ENCODE assay signal across 21 cellular contexts in genomic region chr15:58040117-58040516, GRCh38. TPM values are rescaled to one million over a fixed set of nuclear protein-coding genes. Genes with fewer than 3 reads are reported as not detected.
A peak's percentile ranks its signal among the peaks of the same experiment; 100 is the strongest.
DNase-seq lines count a peak whose midpoint lies in the region; ATAC-seq, FAIRE-seq and TF ChIP-seq lines count a peak whose summit lies in the region.
"Had no signal": no experiment of that assay in that cellular context is flagged by ENCODE, and none has a peak within 500 bp of the region (broad histone marks: within the 10 kb centered on the region; RNA-seq: fewer than 3 reads in every experiment).

No MANE protein-coding gene starts in this region.

- H3K9me1 ChIP-seq in K562 (ENCODE audit: control insufficient read depth, insufficient read depth, low read length), result no peaks in the 10 kb centered on the region

- FAIRE-seq in K562 (lab: Jason Lieb, UNC), result no peak
- FAIRE-seq: G401.6, HTR-8/SVneo had no signal

- H3K9ac ChIP-seq in K562 (ENCODE audit: insufficient read depth in 1 of 2, low read depth in 2 of 2, low read length in 2 of 2), result no peak overlapping the region
- H3K9ac ChIP-seq: GM23248 had no signal

- H2AFZ ChIP-seq in K562 (ENCODE audit: low read depth, low read length), result no peak overlapping the region
- H2AFZ ChIP-seq: GM23248 had no signal

- H3K9me3 ChIP-seq in breast epithelium, result no peaks in the 10 kb centered on the region
- no peaks in the 10 kb centered on the region for H3K9me3 ChIP-seq in K562 (replicated peaks; ENCODE audit: control insufficient read depth, insufficient read depth, low read depth, low read length)
- no peaks in the 10 kb centered on the region for H3K9me3 ChIP-seq in right atrium auricular region

- H3K9me3 Mint-ChIP-seq in MCF 10A (ENCODE audit: unreplicated experiment), result no peaks in the 10 kb centered on the region
- H3K9me3 Mint-ChIP-seq in activated T-cell treated with anti-CD3 and anti-CD28 coated beads, Interleukin-2, amount 50 U/mL, for 4 hours, result no peaks in the 10 kb centered on the region

- H3K27ac ChIP-seq in breast epithelium (no peak overlapping the region), K562 (ENCODE audit: extremely low read depth, low read depth, low read length) (peak overlapping the region; percentile 39; the same call in 1 of the 3 replicates), right atrium auricular region (no peak overlapping the region)
- H3K27ac ChIP-seq: C4-2B, GM23248, SK-N-MC had no signal

- CTCF ChIA-PET in MCF 10A (lab: Yijun Ruan, JAX), result interaction anchor here (0.7 to 9.0 kb wide), 4 partner anchors 19 to 174 kb away, joined by 3 to 72 read pairs (median 3); partner anchors contain the start of gene ALDH1A2
- CTCF ChIA-PET in K562 (lab: Yijun Ruan, JAX; ENCODE audit: low intra/inter-chr PET ratio), result no interaction called here

- H3K36me3 Mint-ChIP-seq in MCF 10A (ENCODE audit: insufficient read depth, unreplicated experiment), result no peaks in the 10 kb centered on the region
- no peaks in the 10 kb centered on the region for H3K36me3 Mint-ChIP-seq in activated T-cell treated with anti-CD3 and anti-CD28 coated beads, Interleukin-2, amount 50 U/mL, for 4 hours (ENCODE audit: insufficient read depth)

- POLR2A ChIA-PET in MCF 10A (lab: Yijun Ruan, JAX) (interaction anchor here (0.6 kb wide), 1 partner anchor 10 kb away, joined by 3 read pairs; no protein-coding TSS in a partner anchor), K562 (lab: Yijun Ruan, JAX) (no interaction called here)

- TF ChIP-seq RAD21 in K562 (CRISPR knock-in tag; conservative IDR thresholded peaks at IDR 0.05 in 1 of 2, IDR thresholded peaks at IDR 0.05 in 1 of 2), result no peak

- no peak overlapping the region for H3K4me3 ChIP-seq in breast epithelium
- no peak overlapping the region for H3K4me3 ChIP-seq in K562
- H3K4me3 ChIP-seq in right atrium auricular region, result no peak overlapping the region
- H3K4me3 ChIP-seq: GM23248, SK-N-MC had no signal

- peaks cover 100% of the 10 kb centered on the region for H3K79me2 ChIP-seq in K562 (ENCODE audit: control insufficient read depth, insufficient read depth, low read length)

- WGBS in K562 (ENCODE audit: insufficient coverage, low coverage, missing lambda C conversion rate), result 11% methylated on average over 5 of the region's 5 CpGs

- peaks cover 37% of the 10 kb centered on the region for H3K4me1 Mint-ChIP-seq in MCF 10A (ENCODE audit: insufficient read depth, unreplicated experiment)
- H3K4me1 Mint-ChIP-seq in activated T-cell treated with anti-CD3 and anti-CD28 coated beads, Interleukin-2, amount 50 U/mL, for 4 hours (ENCODE audit: low read depth), result no peaks in the 10 kb centered on the region

- no peak overlapping the region for H3K4me3 Mint-ChIP-seq in MCF 10A (ENCODE audit: unreplicated experiment)
- H3K4me3 Mint-ChIP-seq in activated T-cell treated with anti-CD3 and anti-CD28 coated beads, Interleukin-2, amount 50 U/mL, for 4 hours, result no peak overlapping the region

- H3K36me3 ChIP-seq in breast epithelium, result no peaks in the 10 kb centered on the region
- H3K36me3 ChIP-seq in K562 (ENCODE audit: control insufficient read depth, insufficient read depth, low read length), result peaks cover 31% of the 10 kb centered on the region; the same call in 2 of the 3 replicates
- H3K36me3 ChIP-seq in right atrium auricular region, result no peaks in the 10 kb centered on the region

- in situ Hi-C loops in K562 (cut with MboI), result no loop called here

- 0 out of 2 replicates have a peak, but pooled peaks cover 4% of the 10 kb centered on the region for H4K20me1 ChIP-seq in K562 (replicated peaks; ENCODE audit: control insufficient read depth, insufficient read depth, low read length)

- intact Hi-C loops in MCF 10A (cut with micrococcal nuclease), result no loop called here
- intact Hi-C loops in breast epithelium (cut with DNase I; ENCODE audit: low total_unique reads), result no loop called here
- intact Hi-C loops in K562 (cut with micrococcal nuclease), result no loop called here
- intact Hi-C loops in left colon (cut with DNase I, micrococcal nuclease), result no loop called here

- H3K4me1 ChIP-seq in breast epithelium (no peaks in the 10 kb centered on the region), K562 (replicated peaks in 1 of 2; ENCODE audit: control insufficient read depth in 2 of 2, insufficient read depth in 2 of 2, low read length in 2 of 2) (peaks cover 0 to 50% of the 10 kb centered on the region in 2 experiments; a peak in 4 of 5 replicates), right atrium auricular region (peaks cover 0 to 19% of the 10 kb centered on the region in 2 donors)

- TF ChIP-seq POLR2A in breast epithelium (IDR thresholded peaks at IDR 0.05), result no peak
- TF ChIP-seq POLR2A in K562 (conservative IDR thresholded peaks at IDR 0.05), result no peak

- H3K27me3 ChIP-seq in breast epithelium (no peaks in the 10 kb centered on the region), K562 (ENCODE audit: control insufficient read depth in 2 of 2, insufficient read depth in 2 of 2, low read length in 2 of 2) (no peaks in the 10 kb centered on the region), right atrium auricular region (no peaks in the 10 kb centered on the region)

- no TSS peak for BruUV-seq in MCF 10A (replicated peaks; lab: Mats Ljungman, UMichigan)
- BruUV-seq in K562 (replicated peaks; lab: Mats Ljungman, UMichigan), result no TSS peak

- TF ChIP-seq CTCF in MCF 10A (IDR thresholded peaks at IDR 0.05; ENCODE audit: unreplicated experiment), result no peak
- TF ChIP-seq CTCF in breast epithelium (IDR thresholded peaks at IDR 0.05), result no peak
- TF ChIP-seq CTCF in K562 (IDR thresholded peaks at IDR 0.05 in 2 of 3, conservative IDR thresholded peaks at IDR 0.05 in 1 of 3; ENCODE audit: insufficient read depth in 2 of 3, low read depth in 1 of 3, low read length in 3 of 3), result no peak
- TF ChIP-seq CTCF in right atrium auricular region (IDR thresholded peaks at IDR 0.05), result no peak

- DNase-seq in MCF 10A (ENCODE audit: unreplicated experiment), result no peak
- DNase-seq in breast epithelium (ENCODE audit: low spot score in 2 of 2), result no peak
- DNase-seq in K562 (ENCODE audit: extremely low read depth in 1 of 4, low spot score in 3 of 4), result no peak
- DNase-seq in left colon, result no peak
- no peak for DNase-seq in activated T-cell treated with anti-CD3 and anti-CD28 coated beads, Interleukin-2, amount 50 U/mL, for 48 hours
- DNase-seq in activated T-cell treated with anti-CD3 and anti-CD28 coated beads, Interleukin-2, amount 50 U/mL, for 4 hours, result no peak
- no peak for DNase-seq in right atrium auricular region (ENCODE audit: low spot score)
- DNase-seq: 8988T, DMS79 treated with DMSO at 0.1 percent for 48 hours, GM23248, NCI-H1048, NCI-H1694 treated with DMSO at 0.1 percent for 48 hours, NCI-H2171, NCI-H526, T-helper 1 cell had no signal

- H3K4me2 ChIP-seq in K562 (ENCODE audit: insufficient read depth, low read length), result no peak overlapping the region

- no peaks in the 10 kb centered on the region for H3K27me3 Mint-ChIP-seq in MCF 10A (ENCODE audit: insufficient read depth, unreplicated experiment)
- H3K27me3 Mint-ChIP-seq in activated T-cell treated with anti-CD3 and anti-CD28 coated beads, Interleukin-2, amount 50 U/mL, for 4 hours (ENCODE audit: low read depth), result peaks cover 36% of the 10 kb centered on the region

- ATAC-seq in K562 (no peak), left colon (peak; percentile 62), HG03571 (IDR thresholded peaks at IDR 0.05; ENCODE audit: unreplicated experiment) (no peak)
- no peak for ATAC-seq in activated T-cell treated with anti-CD3 and anti-CD28 coated beads, Interleukin-2, amount 50 U/mL, for 4 hours
- ATAC-seq: HCT116 had no signal

- H3K27ac Mint-ChIP-seq in MCF 10A (ENCODE audit: low read depth, unreplicated experiment), result peak overlapping the region; percentile 35

- no peak for TF ChIP-seq EP300 in K562 (IDR thresholded peaks at IDR 0.05; ENCODE audit: low read length)

TF ChIP-seq in K562, 482 proteins besides CTCF, POLR2A, EP300 and RAD21:
- peak; percentile 9 for TF ChIP-seq MEIS2 (IDR thresholded peaks at IDR 0.05; ENCODE audit: partially characterized antibody)
- no peak for TF ChIP-seq PCBP1 (IDR thresholded peaks at IDR 0.05; ENCODE audit: low read depth, low read length, poor library complexity, severe bottlenecking)
- no peak for TF ChIP-seq HDAC8 (tag; IDR thresholded peaks at IDR 0.05)
- TF ChIP-seq PML (IDR thresholded peaks at IDR 0.05; ENCODE audit: low read length), result no peak
- no peak for TF ChIP-seq NCOA4 (IDR thresholded peaks at IDR 0.05; ENCODE audit: partially characterized antibody)
- no peak for TF ChIP-seq ZFPM2 (CRISPR knock-in tag; IDR thresholded peaks at IDR 0.05)

RNA-seq across cellular contexts. Expression of gene ALDH1A2, which starts 25.4 kb away (rescaled TPM):
- total RNA-seq in MCF 10A (2022) (1.2 and 1.3 TPM in 2 replicates), breast epithelium (10 to 100 TPM in 2 of 3 donors, 1 to 10 TPM in 1; 6.1 to 19.6 (median 11.1) TPM), K562 (2014; rRNA removed) (231 and 291 TPM in 2 replicates), K562 (2014; rRNA removed; fragmentation: Illumina TruSeq; extraction: Trizol) (333 and 354 TPM in 2 replicates), K562 (2015; rRNA removed; fragmentation: Illumina TruSeq; extraction: Trizol) (328 and 338 TPM in 2 replicates), K562 (2021) (393 and 398 TPM in 2 replicates), left colon (1 to 10 TPM; 5.4 to 5.6 TPM), right atrium auricular region (10 to 100 TPM; 38.7 to 47.8 TPM)
- total RNA-seq in K562 (2011; cell fraction: chromatin; rRNA removed; ENCODE audit: low replicate concordance), result 198 and 216 TPM in 2 replicates
- 93.6 and 103 TPM in 2 replicates for total RNA-seq in K562 (2011; cell fraction: nucleolus; rRNA removed)
- total RNA-seq in K562 (2011; cell fraction: nucleoplasm; rRNA removed), result 137 and 198 TPM in 2 replicates
- polyA plus RNA-seq in K562 (2011; rRNA removed) (357 and 368 TPM in 2 replicates), K562 (2014; fragmentation: Illumina TruSeq; extraction: Trizol) (310 and 328 TPM in 2 replicates), K562 (2014; fragmentation: Nextera tagmentation; extraction: Ambion mirVana) (100 to 1,000 TPM; 115 to 185 TPM), K562 (2014; rRNA removed) (347 and 404 TPM in 2 replicates)
- 230 and 238 TPM in 2 replicates for polyA plus RNA-seq in K562 (2011; cell fraction: cytosol; rRNA removed)
- 194 and 196 TPM in 2 replicates for polyA plus RNA-seq in K562 (2011; cell fraction: nucleus; rRNA removed)
- 303 and 340 TPM in 2 replicates for polyA plus RNA-seq in K562 (2012)
- 402 and 407 TPM in 2 replicates for polyA minus RNA-seq in K562 (2011; rRNA and poly(A)+ RNA removed)
- polyA minus RNA-seq in K562 (2011; cell fraction: cytosol; rRNA and poly(A)+ RNA removed), result 228 and 368 TPM in 2 replicates
- 133 and 189 TPM in 2 replicates for polyA minus RNA-seq in K562 (2011; cell fraction: nucleus; rRNA and poly(A)+ RNA removed)
- 1 to 10 TPM in 1 of 3 donors, under 1 TPM in 2; 0.38 to 2.3 (median 0.53) TPM for total RNA-seq in activated T-cell treated with anti-CD3 and anti-CD28 coated beads, Interleukin-2, amount 50 U/mL, for 4 hours
